Comparison of ENCODE assay signal across 1 cellular context in the genomic region with DNA sequence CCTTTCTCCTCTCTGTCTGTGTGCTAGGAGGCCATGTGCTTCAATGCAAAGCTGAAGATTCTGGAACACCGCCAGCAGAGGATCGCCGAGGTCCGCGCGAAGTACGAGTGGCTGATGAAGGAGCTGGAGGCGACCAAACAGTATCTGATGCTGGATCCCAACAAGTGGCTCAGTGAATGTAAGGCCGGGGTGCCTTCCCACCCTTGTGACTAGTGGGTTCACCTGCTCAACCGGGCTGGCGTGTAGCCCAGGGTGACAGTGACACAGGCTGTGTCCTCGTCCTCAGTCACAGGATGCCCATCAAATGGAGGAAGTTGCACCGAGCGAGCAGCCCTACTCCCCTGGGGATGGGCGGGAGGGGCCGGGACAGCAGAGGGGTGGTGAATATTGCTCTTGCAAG.
TF ChIP-seq lines count a peak whose summit lies in the region.

No MANE protein-coding gene starts in this region.

TF ChIP-seq in K562, 482 proteins besides CTCF, POLR2A, EP300 and RAD21:
- peak; percentile 72 for TF ChIP-seq NFIC (IDR thresholded peaks at IDR 0.05)
- TF ChIP-seq, protein P1, sequence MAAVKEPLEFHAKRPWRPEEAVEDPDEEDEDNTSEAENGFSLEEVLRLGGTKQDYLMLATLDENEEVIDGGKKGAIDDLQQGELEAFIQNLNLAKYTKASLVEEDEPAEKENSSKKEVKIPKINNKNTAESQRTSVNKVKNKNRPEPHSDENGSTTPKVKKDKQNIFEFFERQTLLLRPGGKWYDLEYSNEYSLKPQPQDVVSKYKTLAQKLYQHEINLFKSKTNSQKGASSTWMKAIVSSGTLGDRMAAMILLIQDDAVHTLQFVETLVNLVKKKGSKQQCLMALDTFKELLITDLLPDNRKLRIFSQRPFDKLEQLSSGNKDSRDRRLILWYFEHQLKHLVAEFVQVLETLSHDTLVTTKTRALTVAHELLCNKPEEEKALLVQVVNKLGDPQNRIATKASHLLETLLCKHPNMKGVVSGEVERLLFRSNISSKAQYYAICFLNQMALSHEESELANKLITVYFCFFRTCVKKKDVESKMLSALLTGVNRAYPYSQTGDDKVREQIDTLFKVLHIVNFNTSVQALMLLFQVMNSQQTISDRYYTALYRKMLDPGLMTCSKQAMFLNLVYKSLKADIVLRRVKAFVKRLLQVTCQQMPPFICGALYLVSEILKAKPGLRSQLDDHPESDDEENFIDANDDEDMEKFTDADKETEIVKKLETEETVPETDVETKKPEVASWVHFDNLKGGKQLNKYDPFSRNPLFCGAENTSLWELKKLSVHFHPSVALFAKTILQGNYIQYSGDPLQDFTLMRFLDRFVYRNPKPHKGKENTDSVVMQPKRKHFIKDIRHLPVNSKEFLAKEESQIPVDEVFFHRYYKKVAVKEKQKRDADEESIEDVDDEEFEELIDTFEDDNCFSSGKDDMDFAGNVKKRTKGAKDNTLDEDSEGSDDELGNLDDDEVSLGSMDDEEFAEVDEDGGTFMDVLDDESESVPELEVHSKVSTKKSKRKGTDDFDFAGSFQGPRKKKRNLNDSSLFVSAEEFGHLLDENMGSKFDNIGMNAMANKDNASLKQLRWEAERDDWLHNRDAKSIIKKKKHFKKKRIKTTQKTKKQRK (IDR thresholded peaks at IDR 0.05; ENCODE audit: borderline replicate concordance, low read depth, low read length) = no peak
